Comparison of ENCODE assay signal across 11 cellular contexts in the genomic region with DNA sequence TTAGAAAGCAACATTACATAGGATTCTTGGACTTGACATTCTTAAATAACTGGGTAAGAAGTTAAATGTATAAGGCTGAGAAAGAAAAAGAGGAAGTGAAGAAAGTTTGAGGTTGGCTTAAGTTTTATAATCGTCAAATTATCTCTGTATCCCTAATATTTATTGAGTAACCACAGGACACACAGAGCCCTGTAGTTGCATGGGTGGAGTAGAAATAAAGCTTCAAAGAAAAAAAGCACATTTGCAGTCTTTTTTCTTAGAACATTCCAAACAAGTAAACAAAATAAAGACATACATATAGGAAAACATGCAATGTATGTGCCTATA.
A peak's percentile ranks its signal among the peaks of the same experiment; 100 is the strongest.
DNase-seq lines count a peak whose midpoint lies in the region; ATAC-seq and TF ChIP-seq lines count a peak whose summit lies in the region.
"Had no signal": no experiment of that assay in that cellular context is flagged by ENCODE, and none has a peak within 500 bp of the region (broad histone marks: within the 10 kb centered on the region; RNA-seq: fewer than 3 reads in every experiment).

No MANE protein-coding gene starts in this region.

- no peak overlapping the region for H2BK5ac ChIP-seq in H9 (ENCODE audit: insufficient read length, low read length)

- H3K27me3 ChIP-seq in H9 (ENCODE audit: insufficient read depth, low read length), result no peaks in the 10 kb centered on the region
- H3K27me3 ChIP-seq: SJSA1 had no signal

- peaks cover 0 to 9% (median 3%) of the 10 kb centered on the region in 3 experiments; a peak in 3 of 7 replicates for H3K36me3 Mint-ChIP-seq in H9 (ENCODE audit: insufficient read depth in 1 of 3, low read depth in 3 of 3)

- no peak overlapping the region for H3K4ac ChIP-seq in H9 (ENCODE audit: low read depth, low read length)

- H3K27ac ChIP-seq in 22Rv1 (peak overlapping the region; percentile 59), H9 (ENCODE audit: insufficient read length, low read depth, low read length) (no peak overlapping the region)
- H3K27ac ChIP-seq: SJSA1 had no signal

- no peak overlapping the region for H4K5ac ChIP-seq in H9 (ENCODE audit: insufficient read length, low read depth, low read length)

- H3K4me1 ChIP-seq in H9 (ENCODE audit: insufficient read depth, low read length), result no peaks in the 10 kb centered on the region

- H3K9me3 ChIP-seq in H9 (ENCODE audit: control insufficient read depth, low read depth, low read length), result no peaks in the 10 kb centered on the region
- H3K9me3 ChIP-seq: SJSA1 had no signal

- H4K20me1 ChIP-seq in H9 (ENCODE audit: control insufficient read depth, insufficient read depth, insufficient read length), result no peaks in the 10 kb centered on the region

- WGBS in H9 (ENCODE audit: extremely low coverage, insufficient read length, low lambda C conversion rate), result no CpG with 5 or more reads among the region's 1 CpG

- no peak overlapping the region for H2AFZ ChIP-seq in H9 (ENCODE audit: low read length)

- H4K91ac ChIP-seq in H9 (ENCODE audit: insufficient read length, low read depth, low read length), result no peak overlapping the region

- H3K56ac ChIP-seq in H9 (ENCODE audit: insufficient read length, low read depth, low read length), result no peak overlapping the region

- no peaks in the 10 kb centered on the region; the same call in 1 of the 2 replicates for H3K27me3 Mint-ChIP-seq in H9 (ENCODE audit: low read depth)

- H3K27ac Mint-ChIP-seq in H9, result no peak overlapping the region; a peak in 1 of 7 replicates
- H3K27ac Mint-ChIP-seq: endodermal cell had no signal

- TF ChIP-seq CTCF in 22Rv1 (IDR thresholded peaks at IDR 0.05) (no peak), H9 (conservative IDR thresholded peaks at IDR 0.05) (no peak)

- no peak overlapping the region for H3K14ac ChIP-seq in H9 (ENCODE audit: insufficient read depth, low read length)

- DNase-seq in H9 (no peak), NCI-H187 treated with DMSO at 0.1 percent for 48 hours (lab: John Stamatoyannopoulos, UW) (no peak), NCI-H345 treated with DMSO at 0.1 percent for 48 hours (lab: John Stamatoyannopoulos, UW; ENCODE audit: unreplicated experiment) (no peak), DMS153 treated with DMSO at 0.1 percent for 48 hours (lab: John Stamatoyannopoulos, UW; ENCODE audit: unreplicated experiment) (no peak)
- DNase-seq: endodermal cell, small intestine had no signal

- no peaks in the 10 kb centered on the region for H3K79me2 ChIP-seq in H9 (ENCODE audit: insufficient read depth, low read length)

- no peak overlapping the region for H2BK12ac ChIP-seq in H9 (ENCODE audit: insufficient read length, low read depth, low read length)

- ATAC-seq in GM19328 (IDR thresholded peaks at IDR 0.05; ENCODE audit: unreplicated experiment), result peak; percentile 53
- ATAC-seq in HG02798 (IDR thresholded peaks at IDR 0.05; ENCODE audit: poor library complexity, unreplicated experiment), result peak; percentile 56
- peak; percentile 81 for ATAC-seq in HG03575 (IDR thresholded peaks at IDR 0.05; ENCODE audit: extremely low read depth, insufficient number of reproducible peaks, low FRiP score, unreplicated experiment)

- H3T11ph ChIP-seq in H9 (ENCODE audit: low read length), result no peak overlapping the region

- no peak overlapping the region for H3K18ac ChIP-seq in H9 (ENCODE audit: insufficient read length, low read depth, low read length)

- H2AK5ac ChIP-seq in H9 (ENCODE audit: insufficient read length, low read length), result no peak overlapping the region

- no peak overlapping the region for H3K23ac ChIP-seq in H9 (ENCODE audit: insufficient read length, low read depth, low read length)

- H3K9ac ChIP-seq in H9 (ENCODE audit: extremely low read depth, insufficient read length, low read length), result no peak overlapping the region

- H2BK20ac ChIP-seq in H9 (ENCODE audit: low read depth, low read length, poor library complexity, severe bottlenecking), result no peak overlapping the region

- no peaks in the 10 kb centered on the region for H3K79me1 ChIP-seq in H9 (ENCODE audit: insufficient read depth, low read depth, low read length, poor library complexity, severe bottlenecking)

- H2BK15ac ChIP-seq in H9 (ENCODE audit: low read depth, low read length), result no peak overlapping the region

- H3K4me2 ChIP-seq in H9 (ENCODE audit: insufficient read depth, insufficient read length, low read length), result no peak overlapping the region

- no peak overlapping the region for H4K8ac ChIP-seq in H9 (replicated peaks; ENCODE audit: insufficient read length, low read depth, low read length)

- H3K23me2 ChIP-seq in H9 (ENCODE audit: insufficient read length, low read depth, low read length, poor library complexity, severe bottlenecking), result no peaks in the 10 kb centered on the region

- H2BK120ac ChIP-seq in H9 (ENCODE audit: low read depth, low read length, poor library complexity, severe bottlenecking), result no peak overlapping the region

- no peak overlapping the region for H3K4me3 Mint-ChIP-seq in H9
- H3K4me3 Mint-ChIP-seq: endodermal cell had no signal

- peaks cover 3 to 12% of the 10 kb centered on the region in 2 experiments; a peak in 4 of 5 replicates for H3K9me3 Mint-ChIP-seq in H9

- peaks cover 18 to 19% of the 10 kb centered on the region in 2 experiments for H3K4me1 Mint-ChIP-seq in H9
